1 cellular context compared by ENCODE assay signal in genomic region chr12:6612652-6613014, GRCh38.
TF ChIP-seq lines count a peak whose summit lies in the region.

No MANE protein-coding gene starts in this region.

TF ChIP-seq in endothelial cell of umbilical vein, 7 proteins besides CTCF, POLR2A, EP300 and RAD21:
- no peak for TF ChIP-seq MAX (IDR thresholded peaks at IDR 0.05; ENCODE audit: insufficient read depth, insufficient read length)
- no peak for TF ChIP-seq JUN (IDR thresholded peaks at IDR 0.05; ENCODE audit: borderline replicate concordance, insufficient read depth, insufficient read length, low read depth)
- TF ChIP-seq POLR2AphosphoS5 (IDR thresholded peaks at IDR 0.05; ENCODE audit: insufficient read depth, low read depth, low read length), result no peak
- TF ChIP-seq MYC (IDR thresholded peaks at IDR 0.05; ENCODE audit: low read depth, low read length), result no peak
- TF ChIP-seq FOS (IDR thresholded peaks at IDR 0.05; ENCODE audit: borderline replicate concordance, insufficient read depth, low read length), result no peak
- no peak for TF ChIP-seq GATA2 (IDR thresholded peaks at IDR 0.05; ENCODE audit: insufficient read depth, insufficient read length, low read depth, low read length)
- TF ChIP-seq EZH2 (IDR thresholded peaks at IDR 0.05; ENCODE audit: borderline replicate concordance, low read depth, low read length, severe bottlenecking), result no peak
